In genomic region chr20:2460752-2461424, GRCh38 we compare ENCODE assay signal across 23 cellular contexts.
"Had no signal": no experiment of that assay in that cellular context is flagged by ENCODE, and none has a peak within 500 bp of the region (broad histone marks: within the 10 kb centered on the region; RNA-seq: fewer than 3 reads in every experiment).

No MANE protein-coding gene starts in this region.

- H3K27ac Mint-ChIP-seq: activated CD8-positive, alpha-beta T cell treated with anti-CD3 and anti-CD28 coated beads for 36 hours; neural progenitor cell had no signal

- H3K4me1 Mint-ChIP-seq: neural progenitor cell had no signal

- H3K4me3 Mint-ChIP-seq: activated CD8-positive, alpha-beta T cell treated with anti-CD3 and anti-CD28 coated beads for 36 hours; effector memory CD8-positive, alpha-beta T cell; neural progenitor cell; stimulated activated naive CD8-positive, alpha-beta T cell treated with anti-CD3 and anti-CD28 coated beads, Interleukin-15, amount 100 ng/mL, for 72 hours had no signal

- H2AFZ ChIP-seq: neural progenitor cell had no signal

- H3K9ac ChIP-seq: neural progenitor cell had no signal

- H3K9me3 ChIP-seq: gastroesophageal sphincter, heart right ventricle, lower lobe of right lung, ovary, spleen, testis, upper lobe of left lung had no signal

- H3K36me3 ChIP-seq: ovary had no signal

- ATAC-seq: activated CD4-positive, CD25-positive, alpha-beta regulatory T cell treated with anti-CD3 and anti-CD28 coated beads, Interleukin-2, amount 50 U/mL, for 24 hours; activated CD8-positive, alpha-beta T cell treated with anti-CD3 and anti-CD28 coated beads for 36 hours; effector memory CD8-positive, alpha-beta T cell; gastroesophageal sphincter; heart right ventricle; left colon; lower lobe of right lung; sciatic nerve; stimulated activated naive CD8-positive, alpha-beta T cell treated with anti-CD3 and anti-CD28 coated beads, Interleukin-15, amount 100 ng/mL, for 72 hours had no signal

- H3K27ac ChIP-seq: epithelial cell of prostate, gastroesophageal sphincter, heart right ventricle, lower lobe of right lung, neural progenitor cell, ovary, spleen, testis, upper lobe of left lung had no signal

- H3K27me3 Mint-ChIP-seq: activated CD8-positive, alpha-beta T cell treated with anti-CD3 and anti-CD28 coated beads for 36 hours; effector memory CD8-positive, alpha-beta T cell; stimulated activated naive CD8-positive, alpha-beta T cell treated with anti-CD3 and anti-CD28 coated beads, Interleukin-15, amount 100 ng/mL, for 72 hours had no signal

- H3K9me3 Mint-ChIP-seq: activated CD8-positive, alpha-beta T cell treated with anti-CD3 and anti-CD28 coated beads for 36 hours; effector memory CD8-positive, alpha-beta T cell; neural progenitor cell; stimulated activated naive CD8-positive, alpha-beta T cell treated with anti-CD3 and anti-CD28 coated beads, Interleukin-15, amount 100 ng/mL, for 72 hours had no signal

- H3K27me3 ChIP-seq: gastroesophageal sphincter, heart right ventricle, neural progenitor cell, ovary, spleen, testis, upper lobe of left lung had no signal

- H3K4me2 ChIP-seq: neural progenitor cell had no signal

- H3K4me1 ChIP-seq: gastroesophageal sphincter, heart right ventricle, lower lobe of right lung, neural progenitor cell, spleen, testis, upper lobe of left lung had no signal

- FAIRE-seq: astrocyte, bronchial epithelial cell, islet of Langerhans had no signal

- DNase-seq: activated CD8-positive, alpha-beta T cell treated with anti-CD3 and anti-CD28 coated beads for 36 hours; activated gamma-delta T cell treated with Interleukin-2 at 50 U/mL for 16 hours; activated T-cell treated with anti-CD3 and anti-CD28 coated beads, Interleukin-2, amount 50 U/mL, for 48 hours; dermis blood vessel endothelial cell; effector memory CD8-positive, alpha-beta T cell; heart right ventricle; left colon; lower lobe of right lung; midbrain; ovary; spleen; stimulated activated naive CD8-positive, alpha-beta T cell treated with anti-CD3 and anti-CD28 coated beads, Interleukin-15, amount 100 ng/mL, for 72 hours; T-helper 9 cell; testis; upper lobe of left lung had no signal

- H3K4me3 ChIP-seq: gastroesophageal sphincter, heart right ventricle, lower lobe of right lung, neural progenitor cell, ovary, spleen, testis, upper lobe of left lung had no signal
